11 cellular contexts compared by ENCODE assay signal in genomic region chr11:68677432-68677831, GRCh38. TPM values are rescaled to one million over a fixed set of nuclear protein-coding genes. Genes with fewer than 3 reads are reported as not detected.
A peak's percentile ranks its signal among the peaks of the same experiment; 100 is the strongest.
DNase-seq lines count a peak whose midpoint lies in the region; ATAC-seq and TF ChIP-seq lines count a peak whose summit lies in the region.
"Had no signal": no experiment of that assay in that cellular context is flagged by ENCODE, and none has a peak within 500 bp of the region (broad histone marks: within the 10 kb centered on the region; RNA-seq: fewer than 3 reads in every experiment).

No MANE protein-coding gene starts in this region.

- H3K36me3 Mint-ChIP-seq in activated CD8-positive, alpha-beta memory T cell treated with anti-CD3 and anti-CD28 coated beads, Interleukin-2, amount 10 ng/mL, durations not matched to agents 7 days and 5 days: no peaks in the 10 kb centered on the region

- H3K27me3 Mint-ChIP-seq in activated CD8-positive, alpha-beta memory T cell treated with anti-CD3 and anti-CD28 coated beads, Interleukin-2, amount 10 ng/mL, durations not matched to agents 7 days and 5 days: peaks cover 16% of the 10 kb centered on the region

- H3K9me3 Mint-ChIP-seq in activated CD8-positive, alpha-beta memory T cell treated with anti-CD3 and anti-CD28 coated beads, Interleukin-2, amount 10 ng/mL, durations not matched to agents 7 days and 5 days (ENCODE audit: low read depth): no peaks in the 10 kb centered on the region
- H3K9me3 Mint-ChIP-seq: stimulated activated naive CD8-positive, alpha-beta T cell treated with anti-CD3 and anti-CD28 coated beads, Interleukin-15, Interleukin-2, amounts not matched to agents 100 ng/mL and 50 ng/mL, for 24 hours had no signal

- no peak overlapping the region for H3K27ac Mint-ChIP-seq in activated CD8-positive, alpha-beta memory T cell treated with anti-CD3 and anti-CD28 coated beads, Interleukin-2, amount 10 ng/mL, durations not matched to agents 7 days and 5 days
- H3K27ac Mint-ChIP-seq: nephron; stimulated activated naive CD8-positive, alpha-beta T cell treated with anti-CD3 and anti-CD28 coated beads, Interleukin-15, Interleukin-2, amounts not matched to agents 100 ng/mL and 50 ng/mL, for 24 hours had no signal

- ATAC-seq in HG03097 (IDR thresholded peaks at IDR 0.05; ENCODE audit: low FRiP score, unreplicated experiment): no peak
- ATAC-seq in GM21576 (IDR thresholded peaks at IDR 0.05; ENCODE audit: unreplicated experiment): no peak
- ATAC-seq in activated CD8-positive, alpha-beta memory T cell treated with anti-CD3 and anti-CD28 coated beads, Interleukin-2, amount 10 ng/mL, durations not matched to agents 7 days and 5 days: no peak

- H3K4me3 Mint-ChIP-seq in activated CD8-positive, alpha-beta memory T cell treated with anti-CD3 and anti-CD28 coated beads, Interleukin-2, amount 10 ng/mL, durations not matched to agents 7 days and 5 days: no peak overlapping the region
- H3K4me3 Mint-ChIP-seq: nephron; stimulated activated naive CD8-positive, alpha-beta T cell treated with anti-CD3 and anti-CD28 coated beads, Interleukin-15, Interleukin-2, amounts not matched to agents 100 ng/mL and 50 ng/mL, for 24 hours had no signal

- CTCF ChIA-PET in activated CD8-positive, alpha-beta memory T cell treated with anti-CD3 and anti-CD28 coated beads, Interleukin-2, amount 10 ng/mL, durations not matched to agents 7 days and 5 days (lab: Charles Lee): no interaction called here

- TF ChIP-seq CTCF in AG09319 (IDR thresholded peaks at IDR 0.05; ENCODE audit: low read depth, low read length): no peak

- DNase-seq in AG09319 (ENCODE audit: extremely low read depth, low read depth) (peak; percentile 3), HT1080 (ENCODE audit: low read depth) (peak; percentile 96), amniotic epithelial cell (ENCODE audit: low read depth) (peak; percentile 24), iPS-NIHi11 (ENCODE audit: low spot score) (peak; percentile 64), activated gamma-delta T cell (lab: John Stamatoyannopoulos, UW) (no peak)
- no peak for DNase-seq in activated CD8-positive, alpha-beta memory T cell treated with anti-CD3 and anti-CD28 coated beads, Interleukin-2, amount 10 ng/mL, durations not matched to agents 7 days and 5 days

- no peaks in the 10 kb centered on the region for H3K4me1 Mint-ChIP-seq in activated CD8-positive, alpha-beta memory T cell treated with anti-CD3 and anti-CD28 coated beads, Interleukin-2, amount 10 ng/mL, durations not matched to agents 7 days and 5 days

RNA-seq across cellular contexts. Expression of gene GAL, which starts 6.9 kb away (rescaled TPM):
- not detected in 2 replicates for total RNA-seq in HT1080 (2014; rRNA removed; shearing (Covaris generic))
- 0.37 and 0.60 TPM in 2 replicates for polyA plus RNA-seq in HT1080 (2015; cell fraction: cytosol; rRNA removed)
- polyA plus RNA-seq in HT1080 (2015; cell fraction: nucleus; rRNA removed): 0.43 TPM in 1 of 2 replicates, not detected in the other
- total RNA-seq in activated CD8-positive, alpha-beta memory T cell treated with anti-CD3 and anti-CD28 coated beads, Interleukin-2, amount 10 ng/mL, durations not matched to agents 7 days and 5 days: not detected
- total RNA-seq: ascending aorta had no signal

Comparison
In these comparisons a context has a peak if more than half of its experiments do, and no peak if none do; other contexts are left out.
1. DNase-seq: peak in AG09319 (single experiment), HT1080 (single experiment), amniotic epithelial cell (single experiment) and iPS-NIHi11 (single experiment); none in activated CD8-positive, alpha-beta memory T cell treated with anti-CD3 and anti-CD28 coated beads, Interleukin-2, amount 10 ng/mL, durations not matched to agents 7 days and 5 days (single experiment) and activated gamma-delta T cell (single experiment).